In genomic region chr6:107064579-107065065, GRCh38 we compare ENCODE assay signal across 1 cellular context.
TF ChIP-seq lines count a peak whose summit lies in the region.

No MANE protein-coding gene starts in this region.

TF ChIP-seq in K562, 482 proteins besides CTCF, POLR2A, EP300 and RAD21:
- TF ChIP-seq ETV1 (tag; conservative IDR thresholded peaks at IDR 0.05; ENCODE audit: low read depth) (peak; percentile 72), ZNF23 (CRISPR knock-in tag; IDR thresholded peaks at IDR 0.05) (no peak), BCOR (IDR thresholded peaks at IDR 0.05) (no peak), NR2C2 (CRISPR knock-in tag; IDR thresholded peaks at IDR 0.05) (no peak), NR2C2 (tag; IDR thresholded peaks at IDR 0.05) (peak; percentile 66; the same call in 1 of the 2 replicates), TSHZ1 (CRISPR knock-in tag; IDR thresholded peaks at IDR 0.05) (no peak), ZNF436 (CRISPR knock-in tag; IDR thresholded peaks at IDR 0.05) (no peak), GABPA (tag; conservative IDR thresholded peaks at IDR 0.05; ENCODE audit: low read depth) (peak; percentile 51), ZNF584 (CRISPR knock-in tag; IDR thresholded peaks at IDR 0.05; ENCODE audit: low read depth) (no peak), ZNF354B (CRISPR knock-in tag; IDR thresholded peaks at IDR 0.05) (no peak), POLR3A (IDR thresholded peaks at IDR 0.05; ENCODE audit: borderline replicate concordance, extremely low read depth, insufficient read depth, insufficient read length) (no peak), TCF15 (CRISPR knock-in tag; IDR thresholded peaks at IDR 0.05) (no peak), HLTF (IDR thresholded peaks at IDR 0.05) (no peak), ZFP1 (CRISPR knock-in tag; IDR thresholded peaks at IDR 0.05) (no peak), ZNF586 (CRISPR knock-in tag; conservative IDR thresholded peaks at IDR 0.05) (no peak), NR1H2 (CRISPR knock-in tag; IDR thresholded peaks at IDR 0.05) (peak; percentile 98), HDAC8 (tag; IDR thresholded peaks at IDR 0.05) (no peak), KAT7 (CRISPR knock-in tag; IDR thresholded peaks at IDR 0.05; ENCODE audit: borderline replicate concordance) (no peak), NFIC (IDR thresholded peaks at IDR 0.05) (peak; percentile 65), ELF1 (tag; IDR thresholded peaks at IDR 0.05) (peak; percentile 55), BRD4 (IDR thresholded peaks at IDR 0.05) (no peak), ZNF280B (CRISPR knock-in tag; IDR thresholded peaks at IDR 0.05) (no peak), ZBTB34 (CRISPR knock-in tag; IDR thresholded peaks at IDR 0.05) (no peak), ATF1 (CRISPR knock-in tag; IDR thresholded peaks at IDR 0.05) (no peak), ATF1 (tag; IDR thresholded peaks at IDR 0.05) (no peak), RFX5 (IDR thresholded peaks at IDR 0.05; ENCODE audit: low read depth, low read length) (no peak), NR0B1 (IDR thresholded peaks at IDR 0.05; ENCODE audit: partially characterized antibody) (no peak), HMBOX1 (IDR thresholded peaks at IDR 0.05) (0 out of 2 replicates have a peak, but pooled peaks have one; percentile 17), KLF13 (tag; IDR thresholded peaks at IDR 0.05; ENCODE audit: borderline replicate concordance, low read depth) (no peak), PTRF (tag; IDR thresholded peaks at IDR 0.05) (no peak), RCOR1 (IDR thresholded peaks at IDR 0.05; ENCODE audit: borderline replicate concordance in 1 of 2, low read depth in 2 of 2, low read length in 2 of 2) (peak in 1 of 2 experiments; percentile 36; a peak in 1 of 4 replicates), TAF9B (IDR thresholded peaks at IDR 0.05; ENCODE audit: partially characterized antibody) (no peak), MTF1 (CRISPR knock-in tag; IDR thresholded peaks at IDR 0.05; ENCODE audit: borderline replicate concordance) (no peak), XRCC4 (IDR thresholded peaks at IDR 0.05; ENCODE audit: extremely low read depth, insufficient read depth, insufficient read length) (no peak), DEAF1 (CRISPR knock-in tag; IDR thresholded peaks at IDR 0.05) (no peak), ZBTB8A (IDR thresholded peaks at IDR 0.05; ENCODE audit: partially characterized antibody) (no peak)
TF ChIP-seq in K562: peak in this region for 8.
